1 cellular context compared by ENCODE assay signal in the genomic region with DNA sequence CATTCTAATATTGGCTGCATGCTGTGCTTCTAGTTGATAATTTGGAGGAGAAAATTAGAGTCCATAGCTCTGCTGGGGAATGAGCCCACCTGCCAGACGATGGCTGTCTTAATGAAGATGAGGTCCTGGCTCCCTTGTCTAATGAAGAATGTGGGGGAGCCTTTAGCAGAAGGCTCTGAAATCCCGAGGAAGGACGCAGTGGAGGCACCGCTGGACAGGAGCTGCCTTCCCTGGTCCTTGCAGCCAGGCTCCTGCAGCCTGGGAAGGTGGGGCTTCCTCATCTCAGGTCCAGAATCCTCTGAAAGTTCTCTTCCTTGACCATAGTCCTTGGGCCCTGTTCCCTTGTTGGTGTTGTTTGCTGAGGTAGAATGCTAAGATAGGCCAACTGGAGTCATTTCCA.
TF ChIP-seq lines count a peak whose summit lies in the region.

No MANE protein-coding gene starts in this region.

TF ChIP-seq in IMR-90, 13 proteins besides CTCF, POLR2A, EP300 and RAD21:
- TF ChIP-seq MAFK (IDR thresholded peaks at IDR 0.05; ENCODE audit: low read depth, low read length): no peak
- TF ChIP-seq RCOR1 (IDR thresholded peaks at IDR 0.05; ENCODE audit: insufficient replicate concordance, low read length): no peak
- no peak for TF ChIP-seq SMC3 (IDR thresholded peaks at IDR 0.05; ENCODE audit: low read depth, low read length)
- no peak for TF ChIP-seq CHD1 (IDR thresholded peaks at IDR 0.05; ENCODE audit: low read depth, low read length)
- no peak for TF ChIP-seq BHLHE40 (IDR thresholded peaks at IDR 0.05; ENCODE audit: low read depth, low read length)
- TF ChIP-seq CEBPB (IDR thresholded peaks at IDR 0.05; ENCODE audit: low read depth, low read length): no peak
- TF ChIP-seq MAZ (IDR thresholded peaks at IDR 0.05; ENCODE audit: borderline replicate concordance, low read depth, low read length): no peak
- no peak for TF ChIP-seq USF2 (IDR thresholded peaks at IDR 0.05; ENCODE audit: low read depth, low read length)
- no peak for TF ChIP-seq RFX5 (IDR thresholded peaks at IDR 0.05; ENCODE audit: low read depth, low read length)
- TF ChIP-seq FOS (IDR thresholded peaks at IDR 0.05; ENCODE audit: low read depth, low read length): no peak
- TF ChIP-seq MXI1 (IDR thresholded peaks at IDR 0.05; ENCODE audit: borderline replicate concordance, low read depth, low read length): no peak
- no peak for TF ChIP-seq ELK1 (IDR thresholded peaks at IDR 0.05; ENCODE audit: borderline replicate concordance, low read depth, low read length)
- TF ChIP-seq NFE2L2 (IDR thresholded peaks at IDR 0.05; ENCODE audit: low read depth, low read length): no peak
